Comparison of ENCODE assay signal across 14 cellular contexts in the genomic region with DNA sequence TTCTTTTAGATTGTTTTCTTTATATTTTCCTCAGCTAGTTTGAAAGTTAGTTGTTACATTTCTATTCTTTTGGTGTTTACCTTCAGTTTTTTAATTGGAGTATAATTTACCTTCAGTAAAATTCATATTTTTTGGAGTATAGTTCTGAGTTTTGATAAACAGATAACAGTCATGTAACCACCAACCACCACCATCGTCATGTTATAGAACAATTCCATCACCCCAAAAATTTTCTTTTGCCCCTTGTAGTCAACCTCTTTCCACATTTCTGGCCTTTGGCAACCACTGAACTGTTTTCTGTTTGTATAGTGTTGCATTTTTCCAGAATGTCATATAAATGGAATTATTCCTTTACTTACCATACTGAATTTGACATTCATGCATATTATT. TPM values are rescaled to one million over a fixed set of nuclear protein-coding genes. Genes with fewer than 3 reads are reported as not detected.
DNase-seq lines count a peak whose midpoint lies in the region; ATAC-seq and TF ChIP-seq lines count a peak whose summit lies in the region.
"Had no signal": no experiment of that assay in that cellular context is flagged by ENCODE, and none has a peak within 500 bp of the region (broad histone marks: within the 10 kb centered on the region; RNA-seq: fewer than 3 reads in every experiment).

No MANE protein-coding gene starts in this region.

- no peak for DNase-seq in CD4-positive, CD25-positive, alpha-beta regulatory T cell
- DNase-seq in central memory CD8-positive, alpha-beta T cell (ENCODE audit: low spot score in 2 of 2): no peak
- DNase-seq in nephron progenitor cell: no peak
- no peak for DNase-seq in NCI-H1436 treated with DMSO at 0.1 percent for 48 hours (lab: John Stamatoyannopoulos, UW)
- no peak for DNase-seq in 8988T
- DNase-seq in NCI-H1694 (lab: John Stamatoyannopoulos, UW): no peak
- no peak for DNase-seq in NCI-H2227 treated with DMSO at 0.1 percent for 48 hours (lab: John Stamatoyannopoulos, UW)
- DNase-seq: central memory CD4-positive, alpha-beta T cell; endodermal cell; T1000 had no signal

- H3F3A ChIP-seq in OCI-LY1 (ENCODE audit: insufficient read depth, low read length): no peaks in the 10 kb centered on the region

- no peak overlapping the region for H3K9ac ChIP-seq in OCI-LY1 (ENCODE audit: low read length)
- H3K9ac ChIP-seq: parathyroid adenoma had no signal

- peaks cover 16% of the 10 kb centered on the region for H3K36me3 Mint-ChIP-seq in CD4-positive, CD25-positive, alpha-beta regulatory T cell
- peaks cover 2% of the 10 kb centered on the region for H3K36me3 Mint-ChIP-seq in central memory CD8-positive, alpha-beta T cell (ENCODE audit: insufficient read depth)
- H3K36me3 Mint-ChIP-seq in nephron progenitor cell (ENCODE audit: low read depth): peaks cover 68% of the 10 kb centered on the region

- H3K4me3 ChIP-seq in CD4-positive, CD25-positive, alpha-beta regulatory T cell (ENCODE audit: low read depth, low read length): no peak overlapping the region
- H3K4me3 ChIP-seq in OCI-LY1 (ENCODE audit: low read depth, low read length, poor library complexity, severe bottlenecking): no peak overlapping the region
- H3K4me3 ChIP-seq: left lung, thoracic aorta had no signal

- no peak overlapping the region; the same call in 1 of the 2 replicates for H3K4me2 ChIP-seq in OCI-LY1 (ENCODE audit: low read length)

- TF ChIP-seq CTCF in OCI-LY1 (IDR thresholded peaks at IDR 0.05; ENCODE audit: low read length) (no peak), nephron progenitor cell (IDR thresholded peaks at IDR 0.05) (no peak)

- no peak for ATAC-seq in CD4-positive, CD25-positive, alpha-beta regulatory T cell (ENCODE audit: low read depth in 2 of 2)
- ATAC-seq in central memory CD8-positive, alpha-beta T cell (replicated peaks; ENCODE audit: extremely low read depth, poor library complexity, severe bottlenecking): no peak
- ATAC-seq: left lung had no signal

- H3K9me3 ChIP-seq in CD4-positive, CD25-positive, alpha-beta regulatory T cell (ENCODE audit: control insufficient read depth in 2 of 2, low read length in 2 of 2): no peaks in the 10 kb centered on the region
- no peaks in the 10 kb centered on the region for H3K9me3 ChIP-seq in OCI-LY1 (ENCODE audit: low read length)
- H3K9me3 ChIP-seq: left lung, thoracic aorta had no signal

- peaks cover 4% of the 10 kb centered on the region for H3K4me1 ChIP-seq in CD4-positive, CD25-positive, alpha-beta regulatory T cell (ENCODE audit: control insufficient read depth, insufficient read depth, low read length, poor library complexity, severe bottlenecking)
- H3K4me1 ChIP-seq in OCI-LY1 (ENCODE audit: insufficient read depth, low read length, severe bottlenecking): peaks cover 55% of the 10 kb centered on the region
- H3K4me1 ChIP-seq: parathyroid adenoma had no signal

- no peaks in the 10 kb centered on the region for H3K27me3 ChIP-seq in CD4-positive, CD25-positive, alpha-beta regulatory T cell (ENCODE audit: control insufficient read depth, insufficient read depth, low read length)
- H3K27me3 ChIP-seq in OCI-LY1 (ENCODE audit: insufficient read depth, low read length): no peaks in the 10 kb centered on the region
- H3K27me3 ChIP-seq: left lung had no signal

- H3K9me3 Mint-ChIP-seq in CD4-positive, CD25-positive, alpha-beta regulatory T cell: no peaks in the 10 kb centered on the region
- no peaks in the 10 kb centered on the region for H3K9me3 Mint-ChIP-seq in central memory CD8-positive, alpha-beta T cell
- H3K9me3 Mint-ChIP-seq in nephron progenitor cell: peaks cover 4% of the 10 kb centered on the region
- H3K9me3 Mint-ChIP-seq: endodermal cell had no signal

- H3K27ac ChIP-seq in CD4-positive, CD25-positive, alpha-beta regulatory T cell (ENCODE audit: insufficient read depth, low read length, poor library complexity, severe bottlenecking): no peak overlapping the region
- peak overlapping the region; percentile 81 for H3K27ac ChIP-seq in OCI-LY1 (ENCODE audit: low read depth, low read length, poor library complexity, severe bottlenecking)
- H3K27ac ChIP-seq: left lung, parathyroid adenoma, thoracic aorta had no signal

- peaks cover 2% of the 10 kb centered on the region for H3K36me3 ChIP-seq in CD4-positive, CD25-positive, alpha-beta regulatory T cell (ENCODE audit: control insufficient read depth, insufficient read depth, low read length)
- H3K36me3 ChIP-seq in OCI-LY1 (ENCODE audit: insufficient read depth, low read length): peaks cover 48% of the 10 kb centered on the region

- H4K20me1 ChIP-seq in OCI-LY1 (ENCODE audit: insufficient read depth, low read length): no peaks in the 10 kb centered on the region

- H3K9me2 ChIP-seq in OCI-LY1 (ENCODE audit: low read depth, low read length): no peaks in the 10 kb centered on the region

- no peaks in the 10 kb centered on the region for H3K27me3 Mint-ChIP-seq in CD4-positive, CD25-positive, alpha-beta regulatory T cell
- no peaks in the 10 kb centered on the region for H3K27me3 Mint-ChIP-seq in central memory CD8-positive, alpha-beta T cell
- no peaks in the 10 kb centered on the region for H3K27me3 Mint-ChIP-seq in nephron progenitor cell (ENCODE audit: low read depth, poor library complexity)

- peaks cover 10 to 30% (median 23%) of the 10 kb centered on the region in 4 donors for H3K4me1 Mint-ChIP-seq in CD4-positive, CD25-positive, alpha-beta regulatory T cell
- peaks cover 21% of the 10 kb centered on the region for H3K4me1 Mint-ChIP-seq in central memory CD8-positive, alpha-beta T cell
- H3K4me1 Mint-ChIP-seq in nephron progenitor cell: peaks cover 41% of the 10 kb centered on the region

- H3K79me2 ChIP-seq in OCI-LY1 (ENCODE audit: insufficient read depth, low read length): peaks cover 89% of the 10 kb centered on the region

- peak overlapping the region in 2 of 3 donors; percentile 21 to 80 for H3K27ac Mint-ChIP-seq in CD4-positive, CD25-positive, alpha-beta regulatory T cell
- H3K27ac Mint-ChIP-seq in central memory CD8-positive, alpha-beta T cell (ENCODE audit: low read depth): peak overlapping the region; percentile 17
- H3K27ac Mint-ChIP-seq in nephron progenitor cell: peak overlapping the region; percentile 12
- H3K27ac Mint-ChIP-seq: endodermal cell had no signal

- H3K4me3 Mint-ChIP-seq in CD4-positive, CD25-positive, alpha-beta regulatory T cell: peak overlapping the region in 1 of 4 donors; percentile 57
- H3K4me3 Mint-ChIP-seq in central memory CD8-positive, alpha-beta T cell: no peak overlapping the region
- H3K4me3 Mint-ChIP-seq in nephron progenitor cell: no peak overlapping the region
- H3K4me3 Mint-ChIP-seq: endodermal cell had no signal

- no peak overlapping the region for H2AFZ ChIP-seq in OCI-LY1 (ENCODE audit: low read length)
- H2AFZ ChIP-seq: parathyroid adenoma had no signal

RNA-seq across cellular contexts. Expression of a gene that starts 6.8 kb away (rescaled TPM):
- 2.8 TPM for total RNA-seq in CD4-positive, CD25-positive, alpha-beta regulatory T cell
- 1 to 10 TPM; 5.5 to 9.8 (median 7.7) TPM for polyA plus RNA-seq in CD4-positive, CD25-positive, alpha-beta regulatory T cell

RNA-seq across cellular contexts. Expression of a gene that starts 7.4 kb away (rescaled TPM):
- total RNA-seq in CD4-positive, CD25-positive, alpha-beta regulatory T cell: 617 TPM
- polyA plus RNA-seq in CD4-positive, CD25-positive, alpha-beta regulatory T cell: 1,000 to 10,000 TPM in 1 of 4 donors, 100 to 1,000 TPM in 3; 941 to 1,033 (median 952) TPM
